Comparison of ENCODE assay signal across 8 cellular contexts in genomic region chr2:201860541-201861154, GRCh38. TPM values are rescaled to one million over a fixed set of nuclear protein-coding genes. Genes with fewer than 3 reads are reported as not detected.
DNase-seq lines count a peak whose midpoint lies in the region; ATAC-seq and TF ChIP-seq lines count a peak whose summit lies in the region.

No MANE protein-coding gene starts in this region.

- H3K36me3 ChIP-seq in PC-9 (ENCODE audit: low read depth) (no peaks in the 10 kb centered on the region), heart right ventricle (no peaks in the 10 kb centered on the region), prostate gland (no peaks in the 10 kb centered on the region)

- H4K20me1 ChIP-seq in PC-9 (ENCODE audit: insufficient read depth), result no peaks in the 10 kb centered on the region

- intact Hi-C loops in PC-9 (cut with micrococcal nuclease; ENCODE audit: unreplicated experiment) (loop anchor here (1.0 to 5.0 kb wide), 3 partner anchors 172 to 318 kb away; partner anchors contain the start of gene FZD7), heart right ventricle (cut with DNase I) (loop anchor here in 9 of 10 donors (1.0 to 10.0 kb wide), 10 partner anchors 172 to 318 kb away; partner anchors contain the start of gene FZD7 (in 5 of the 9)), prostate gland (cut with DNase I) (loop anchor here (1.0 to 2.0 kb wide), 2 partner anchors 174 to 318 kb away; no protein-coding TSS in a partner anchor), posterior vena cava (cut with DNase I) (loop anchor here (5.0 to 10.0 kb wide), 4 partner anchors 63 to 317 kb away; no protein-coding TSS in a partner anchor)

- ATAC-seq in GM19452 (IDR thresholded peaks at IDR 0.05; ENCODE audit: unreplicated experiment) (peak; percentile 72), heart right ventricle (peak; percentile 73 to 92 (median 88))
- ATAC-seq in activated naive CD8-positive, alpha-beta T cell treated with anti-CD3 and anti-CD28 coated beads, Interleukin-2, amount 50 U/mL, for 24 hours, result peak; percentile 76

- DNase-seq in DMS 273 (lab: John Stamatoyannopoulos, UW; ENCODE audit: unreplicated experiment) (peak; percentile 83), KG1 (lab: John Stamatoyannopoulos, UW) (peak; percentile 39), PC-9 (peak; percentile 54 to 57), heart right ventricle (peak in 1 of 2 donors; percentile 49), prostate gland (ENCODE audit: low spot score) (peak; percentile 59), posterior vena cava (ENCODE audit: low spot score) (no peak)
- DNase-seq in activated naive CD8-positive, alpha-beta T cell treated with anti-CD3 and anti-CD28 coated beads, Interleukin-2, amount 50 U/mL, for 24 hours, result peak; percentile 16

- H3K4me3 Mint-ChIP-seq in activated naive CD8-positive, alpha-beta T cell treated with anti-CD3 and anti-CD28 coated beads, Interleukin-2, amount 50 U/mL, for 24 hours, result no peak overlapping the region

- no peaks in the 10 kb centered on the region for H3K27me3 ChIP-seq in PC-9 (ENCODE audit: insufficient read depth, low read depth)
- peaks cover 0 to 34% (median 17%) of the 10 kb centered on the region in 7 donors for H3K27me3 ChIP-seq in heart right ventricle
- peaks cover 3% of the 10 kb centered on the region for H3K27me3 ChIP-seq in prostate gland (replicated peaks; ENCODE audit: insufficient read depth)

- peaks cover 39% of the 10 kb centered on the region for H3K27me3 Mint-ChIP-seq in activated naive CD8-positive, alpha-beta T cell treated with anti-CD3 and anti-CD28 coated beads, Interleukin-2, amount 50 U/mL, for 24 hours

- POLR2A ChIA-PET in PC-9 (lab: Charles Lee; ENCODE audit: unreplicated experiment), result no interaction called here

- peaks cover under 1% of the 10 kb centered on the region; the same call in 1 of the 2 replicates for H3K4me1 ChIP-seq in PC-9 (replicated peaks; ENCODE audit: insufficient read depth)
- H3K4me1 ChIP-seq in heart right ventricle, result peaks cover 0 to 6% (median 4%) of the 10 kb centered on the region in 9 donors
- no peaks in the 10 kb centered on the region for H3K4me1 ChIP-seq in prostate gland (replicated peaks)

- H3K9me3 ChIP-seq in PC-9 (ENCODE audit: insufficient read depth, low read depth) (no peaks in the 10 kb centered on the region), heart right ventricle (no peaks in the 10 kb centered on the region), prostate gland (no peaks in the 10 kb centered on the region)

- H2AFZ ChIP-seq in PC-9, result no peak overlapping the region

- no peak overlapping the region for H3K27ac Mint-ChIP-seq in activated naive CD8-positive, alpha-beta T cell treated with anti-CD3 and anti-CD28 coated beads, Interleukin-2, amount 50 U/mL, for 24 hours

- no TSS peak for BruUV-seq in PC-9 (replicated peaks; lab: Mats Ljungman, UMichigan)

- H3K4me3 ChIP-seq in PC-9, result no peak overlapping the region
- H3K4me3 ChIP-seq in heart right ventricle, result no peak overlapping the region
- H3K4me3 ChIP-seq in prostate gland, result no peak overlapping the region

- TF ChIP-seq CTCF in PC-9 (conservative IDR thresholded peaks at IDR 0.05), result peak; percentile 86
- peak; percentile 50 to 89 (median 84) for TF ChIP-seq CTCF in heart right ventricle (IDR thresholded peaks at IDR 0.05)
- TF ChIP-seq CTCF in prostate gland (IDR thresholded peaks at IDR 0.05), result peak; percentile 64 to 89 (median 84)

- no peak overlapping the region for H3K4me2 ChIP-seq in PC-9

- H3K9me3 Mint-ChIP-seq in activated naive CD8-positive, alpha-beta T cell treated with anti-CD3 and anti-CD28 coated beads, Interleukin-2, amount 50 U/mL, for 24 hours, result no peaks in the 10 kb centered on the region

- H3K4me1 Mint-ChIP-seq in activated naive CD8-positive, alpha-beta T cell treated with anti-CD3 and anti-CD28 coated beads, Interleukin-2, amount 50 U/mL, for 24 hours, result peaks cover 15% of the 10 kb centered on the region

- H3K27ac ChIP-seq in PC-9 (no peak overlapping the region), heart right ventricle (no peak overlapping the region), prostate gland (no peak overlapping the region)

- no peak for TF ChIP-seq POLR2A in prostate gland (IDR thresholded peaks at IDR 0.05)

- H3K9me2 ChIP-seq in PC-9 (ENCODE audit: insufficient read depth), result no peaks in the 10 kb centered on the region

- CTCF ChIA-PET in PC-9 (lab: Charles Lee), result interaction anchor here (0.5 to 1.2 kb wide), 4 partner anchors 117 to 321 kb away, joined by 3 to 6 read pairs (median 4); no protein-coding TSS in a partner anchor

- WGBS in heart right ventricle, 2 donors, result 9 to 11% methylated on average over 8 of the region's 8 CpGs
- WGBS in prostate gland, result 13% methylated on average over 8 of the region's 8 CpGs

- H3K79me2 ChIP-seq in PC-9 (ENCODE audit: low read depth), result no peaks in the 10 kb centered on the region

- no peaks in the 10 kb centered on the region for H3F3A ChIP-seq in PC-9 (ENCODE audit: insufficient read depth, low read depth)

- H3K36me3 Mint-ChIP-seq in activated naive CD8-positive, alpha-beta T cell treated with anti-CD3 and anti-CD28 coated beads, Interleukin-2, amount 50 U/mL, for 24 hours (ENCODE audit: low read depth), result no peaks in the 10 kb centered on the region

RNA-seq across cellular contexts. Expression of gene CDK15, which starts 54.3 kb away (rescaled TPM):
- not detected in 2 replicates for total RNA-seq in PC-9 (2021)
- under 1 TPM in 9 of 10 donors, not detected in 1; 0.07 to 0.39 (median 0.19) TPM for total RNA-seq in heart right ventricle
- polyA plus RNA-seq in heart right ventricle, result under 1 TPM; 0.10 to 0.15 TPM
- total RNA-seq in prostate gland, result 1 to 10 TPM in 1 of 2 donors, not detected in 1; 1.2 TPM
- 1 to 10 TPM; 1.4 to 1.5 TPM for total RNA-seq in posterior vena cava
